ENCODE assay signal across 10 cellular contexts in the genomic region with DNA sequence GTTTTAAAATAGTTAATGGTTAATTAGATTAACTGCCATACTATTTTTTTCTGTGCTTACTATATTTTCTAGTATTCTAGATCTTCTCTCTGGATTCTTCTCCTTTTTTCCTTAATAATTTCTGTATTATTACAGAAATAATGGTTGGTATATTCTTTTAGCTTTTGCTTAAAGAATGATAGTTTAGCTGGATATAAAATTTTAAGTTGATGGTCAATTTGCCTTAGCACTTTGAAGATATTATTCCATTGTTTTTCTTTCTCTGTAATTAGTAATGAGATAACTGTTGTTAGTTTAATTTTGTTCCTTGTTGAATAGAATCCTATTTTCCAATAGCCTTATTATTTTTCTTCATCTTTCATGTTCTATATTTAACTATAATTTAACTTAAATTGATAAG.
"Had no signal": no experiment of that assay in that cellular context is flagged by ENCODE, and none has a peak within 500 bp of the region (broad histone marks: within the 10 kb centered on the region; RNA-seq: fewer than 3 reads in every experiment).

No MANE protein-coding gene starts in this region.

- ATAC-seq: GM23338 had no signal

- FAIRE-seq: H1, H54, HTR-8/SVneo had no signal

- H2AFZ ChIP-seq: GM23338 had no signal

- H3K9ac ChIP-seq: KMS-11 had no signal

- H3K4me3 ChIP-seq: GM23338 had no signal

- H3K27ac ChIP-seq: KMS-11 had no signal

- H3K4me2 ChIP-seq: GM23338, KMS-11 had no signal

- DNase-seq: H9, HCEC 1CT, HFFc6, IMR-90, KBM-7 had no signal
